1 cellular context compared by ENCODE assay signal in genomic region chr12:58917699-58918334, GRCh38.
TF ChIP-seq lines count a peak whose summit lies in the region.

No MANE protein-coding gene starts in this region.

TF ChIP-seq in SK-N-SH treated with all-trans-retinoic acid at 6 μM for 48 hours, 23 proteins besides CTCF, POLR2A, EP300 and RAD21 (continued from another document):
- TF ChIP-seq ESRRG (CRISPR knock-in tag; IDR thresholded peaks at IDR 0.05) (no peak), ZNF70 (CRISPR knock-in tag; IDR thresholded peaks at IDR 0.05) (no peak), ZNF565 (CRISPR knock-in tag; conservative IDR thresholded peaks at IDR 0.05; ENCODE audit: low read depth) (no peak), ZC3H10 (CRISPR knock-in tag; IDR thresholded peaks at IDR 0.05) (no peak)
- TF ChIP-seq, protein P1, sequence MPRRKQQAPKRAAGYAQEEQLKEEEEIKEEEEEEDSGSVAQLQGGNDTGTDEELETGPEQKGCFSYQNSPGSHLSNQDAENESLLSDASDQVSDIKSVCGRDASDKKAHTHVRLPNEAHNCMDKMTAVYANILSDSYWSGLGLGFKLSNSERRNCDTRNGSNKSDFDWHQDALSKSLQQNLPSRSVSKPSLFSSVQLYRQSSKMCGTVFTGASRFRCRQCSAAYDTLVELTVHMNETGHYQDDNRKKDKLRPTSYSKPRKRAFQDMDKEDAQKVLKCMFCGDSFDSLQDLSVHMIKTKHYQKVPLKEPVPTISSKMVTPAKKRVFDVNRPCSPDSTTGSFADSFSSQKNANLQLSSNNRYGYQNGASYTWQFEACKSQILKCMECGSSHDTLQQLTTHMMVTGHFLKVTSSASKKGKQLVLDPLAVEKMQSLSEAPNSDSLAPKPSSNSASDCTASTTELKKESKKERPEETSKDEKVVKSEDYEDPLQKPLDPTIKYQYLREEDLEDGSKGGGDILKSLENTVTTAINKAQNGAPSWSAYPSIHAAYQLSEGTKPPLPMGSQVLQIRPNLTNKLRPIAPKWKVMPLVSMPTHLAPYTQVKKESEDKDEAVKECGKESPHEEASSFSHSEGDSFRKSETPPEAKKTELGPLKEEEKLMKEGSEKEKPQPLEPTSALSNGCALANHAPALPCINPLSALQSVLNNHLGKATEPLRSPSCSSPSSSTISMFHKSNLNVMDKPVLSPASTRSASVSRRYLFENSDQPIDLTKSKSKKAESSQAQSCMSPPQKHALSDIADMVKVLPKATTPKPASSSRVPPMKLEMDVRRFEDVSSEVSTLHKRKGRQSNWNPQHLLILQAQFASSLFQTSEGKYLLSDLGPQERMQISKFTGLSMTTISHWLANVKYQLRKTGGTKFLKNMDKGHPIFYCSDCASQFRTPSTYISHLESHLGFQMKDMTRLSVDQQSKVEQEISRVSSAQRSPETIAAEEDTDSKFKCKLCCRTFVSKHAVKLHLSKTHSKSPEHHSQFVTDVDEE (CRISPR knock-in tag; IDR thresholded peaks at IDR 0.05): no peak
